ENCODE assay signal across 8 cellular contexts in genomic region chrX:2325076-2325784, GRCh38.
DNase-seq lines count a peak whose midpoint lies in the region; ATAC-seq and TF ChIP-seq lines count a peak whose summit lies in the region.

No MANE protein-coding gene starts in this region.

- peak overlapping the region in 1 of 2 donors; percentile 21 for H3K9ac ChIP-seq in mucosa of rectum (ENCODE audit: low read depth in 1 of 2, low read length in 2 of 2)

- TF ChIP-seq EP300 in Ishikawa (IDR thresholded peaks at IDR 0.05; ENCODE audit: borderline replicate concordance), result no peak

- no peaks in the 10 kb centered on the region for H3K27me3 Mint-ChIP-seq in Caco-2 (ENCODE audit: insufficient read depth, unreplicated experiment)

- H3K4me1 ChIP-seq in mucosa of rectum (ENCODE audit: control insufficient read depth in 2 of 2, insufficient read depth in 2 of 2, low read length in 2 of 2), result no peaks in the 10 kb centered on the region
- H3K4me1 ChIP-seq in upper lobe of right lung, result peaks cover 4% of the 10 kb centered on the region
- peaks cover 4% of the 10 kb centered on the region; the same call in 1 of the 2 replicates for H3K4me1 ChIP-seq in Caco-2

- TF ChIP-seq RAD21 in Ishikawa (IDR thresholded peaks at IDR 0.05; ENCODE audit: low read depth), result no peak

- peaks cover 16% of the 10 kb centered on the region for H3K36me3 Mint-ChIP-seq in Caco-2 (ENCODE audit: insufficient read depth, unreplicated experiment)

- ATAC-seq in upper lobe of right lung, result peak; percentile 22

- H3K27me3 ChIP-seq in mucosa of rectum (ENCODE audit: control insufficient read depth in 2 of 2, insufficient read depth in 2 of 2, low read length in 2 of 2) (no peaks in the 10 kb centered on the region), upper lobe of right lung (no peaks in the 10 kb centered on the region), Caco-2 (replicated peaks; ENCODE audit: control insufficient read depth, insufficient read depth, low read length) (no peaks in the 10 kb centered on the region)

- H3K36me3 ChIP-seq in mucosa of rectum (ENCODE audit: control insufficient read depth in 2 of 2, insufficient read depth in 2 of 2, low read length in 2 of 2) (no peaks in the 10 kb centered on the region), upper lobe of right lung (no peaks in the 10 kb centered on the region), Caco-2 (ENCODE audit: control insufficient read depth, insufficient read depth, low read length) (no peaks in the 10 kb centered on the region)

- no TSS peak for BruUV-seq in Caco-2 (replicated peaks; lab: Mats Ljungman, UMichigan)

- no peak overlapping the region for H3K27ac Mint-ChIP-seq in Caco-2 (ENCODE audit: unreplicated experiment)

- no peaks in the 10 kb centered on the region for H3K9me3 Mint-ChIP-seq in Caco-2 (ENCODE audit: unreplicated experiment)

- H3K4me1 Mint-ChIP-seq in Caco-2 (ENCODE audit: low read depth, unreplicated experiment), result peaks cover 17% of the 10 kb centered on the region

- H3K27ac ChIP-seq in mucosa of rectum (ENCODE audit: low read depth in 2 of 2, low read length in 2 of 2), result peak overlapping the region; percentile 10 to 43
- no peak overlapping the region for H3K27ac ChIP-seq in upper lobe of right lung

- CTCF ChIA-PET in Caco-2 (lab: Charles Lee), result no interaction called here

- intact Hi-C loops in upper lobe of right lung (cut with DNase I), result no loop called here
- intact Hi-C loops in Caco-2 (cut with micrococcal nuclease; ENCODE audit: unreplicated experiment), result no loop called here

- no peak overlapping the region for H3K4me3 Mint-ChIP-seq in Caco-2 (ENCODE audit: unreplicated experiment)

- H3K4me3 ChIP-seq in mucosa of rectum (ENCODE audit: low read length in 2 of 2) (peak overlapping the region; percentile 64 to 66), upper lobe of right lung (peak overlapping the region; percentile 36), Caco-2 (ENCODE audit: low read depth, low read length) (no peak overlapping the region)

- TF ChIP-seq CTCF in upper lobe of right lung (IDR thresholded peaks at IDR 0.05) (no peak), Caco-2 (IDR thresholded peaks at IDR 0.05; ENCODE audit: insufficient read depth in 1 of 2, low read depth in 1 of 2, low read length in 1 of 2, severe bottlenecking in 1 of 2, unreplicated experiment in 1 of 2) (no peak)

- H3K9me3 ChIP-seq in mucosa of rectum (ENCODE audit: control insufficient read depth in 2 of 2, low read length in 2 of 2), result no peaks in the 10 kb centered on the region
- H3K9me3 ChIP-seq in upper lobe of right lung, result no peaks in the 10 kb centered on the region
- H3K9me3 ChIP-seq in Caco-2, result no peaks in the 10 kb centered on the region

- DNase-seq in GM04503 (ENCODE audit: low read depth), result peak; percentile 68
- peak; percentile 58 to 77 for DNase-seq in dermis microvascular lymphatic vessel endothelial cell (ENCODE audit: low read depth in 2 of 2)
- no peak for DNase-seq in upper lobe of right lung
- no peak for DNase-seq in NCI-H128 (lab: John Stamatoyannopoulos, UW; ENCODE audit: unreplicated experiment)
- DNase-seq in Caco-2, result no peak
- no peak for DNase-seq in NCI-H146 treated with DMSO at 0.1 percent for 48 hours (lab: John Stamatoyannopoulos, UW; ENCODE audit: unreplicated experiment)

- POLR2A ChIA-PET in Caco-2 (lab: Charles Lee), result no interaction called here

TF ChIP-seq in Ishikawa, 13 proteins besides CTCF, POLR2A, EP300 and RAD21:
- peak; percentile 62 for TF ChIP-seq TAF1 (IDR thresholded peaks at IDR 0.05; ENCODE audit: low read depth)
- TF ChIP-seq, protein P1, sequence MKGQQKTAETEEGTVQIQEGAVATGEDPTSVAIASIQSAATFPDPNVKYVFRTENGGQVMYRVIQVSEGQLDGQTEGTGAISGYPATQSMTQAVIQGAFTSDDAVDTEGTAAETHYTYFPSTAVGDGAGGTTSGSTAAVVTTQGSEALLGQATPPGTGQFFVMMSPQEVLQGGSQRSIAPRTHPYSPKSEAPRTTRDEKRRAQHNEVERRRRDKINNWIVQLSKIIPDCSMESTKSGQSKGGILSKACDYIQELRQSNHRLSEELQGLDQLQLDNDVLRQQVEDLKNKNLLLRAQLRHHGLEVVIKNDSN (IDR thresholded peaks at IDR 0.05), result no peak
- TF ChIP-seq CREB1 (IDR thresholded peaks at IDR 0.05; ENCODE audit: low read depth), result no peak
- peak; percentile 83 for TF ChIP-seq EGR1 (IDR thresholded peaks at IDR 0.05)
- peak; percentile 98 for TF ChIP-seq YY1 (IDR thresholded peaks at IDR 0.05; ENCODE audit: low read depth)
- TF ChIP-seq ZBTB7A (IDR thresholded peaks at IDR 0.05; ENCODE audit: low read depth), result no peak
- TF ChIP-seq NFIC (IDR thresholded peaks at IDR 0.05), result no peak

Comparison
In these comparisons a context has a peak if more than half of its experiments do, and no peak if none do; other contexts are left out.
1. DNase-seq: peak in GM04503 (single experiment) and dermis microvascular lymphatic vessel endothelial cell (2 of 2); none in upper lobe of right lung (single experiment), NCI-H128 (single experiment), Caco-2 (0 of 2) and NCI-H146 treated with DMSO at 0.1 percent for 48 hours (single experiment).